Comparison of ENCODE assay signal across 27 cellular contexts in genomic region chr13:64662887-64663593, GRCh38.
"Had no signal": no experiment of that assay in that cellular context is flagged by ENCODE, and none has a peak within 500 bp of the region (broad histone marks: within the 10 kb centered on the region; RNA-seq: fewer than 3 reads in every experiment).

No MANE protein-coding gene starts in this region.

- H3K4me1 ChIP-seq: left lung, pancreas, prostate gland, suprapubic skin, tibial artery, uterus had no signal

- H3K4me1 Mint-ChIP-seq: immature natural killer cell; naive thymus-derived CD4-positive, alpha-beta T cell; nephron; neural crest cell had no signal

- H3K4me3 ChIP-seq: left lung, lung, mucosa of descending colon, pancreas, prostate gland, skin epidermis, suprapubic skin, thoracic aorta, tibial artery, uterus had no signal

- H3K9me3 ChIP-seq: pancreas, prostate gland, suprapubic skin, thoracic aorta, uterus had no signal

- H3K36me3 Mint-ChIP-seq: immature natural killer cell; naive thymus-derived CD4-positive, alpha-beta T cell had no signal

- H3K27me3 ChIP-seq: left lung, pancreas, suprapubic skin, tibial artery, uterus had no signal

- H3K4me3 Mint-ChIP-seq: immature natural killer cell; naive thymus-derived CD4-positive, alpha-beta T cell; nephron; neural crest cell; stimulated activated naive CD8-positive, alpha-beta T cell treated with anti-CD3 and anti-CD28 coated beads, Interleukin-15, Interleukin-2, amounts not matched to agents 100 ng/mL and 50 ng/mL, for 24 hours had no signal

- ATAC-seq: left colon; left lung; mucosa of descending colon; naive thymus-derived CD4-positive, alpha-beta T cell; pancreas; right cardiac atrium; sciatic nerve had no signal

- H3K9me3 Mint-ChIP-seq: nephron, neural crest cell had no signal

- H3K27ac Mint-ChIP-seq: immature natural killer cell; naive thymus-derived CD4-positive, alpha-beta T cell; nephron; stimulated activated naive CD8-positive, alpha-beta T cell treated with anti-CD3 and anti-CD28 coated beads, Interleukin-15, Interleukin-2, amounts not matched to agents 100 ng/mL and 50 ng/mL, for 24 hours had no signal

- H3K27ac ChIP-seq: left lung, pancreas, prostate gland, skin epidermis, suprapubic skin, thoracic aorta, tibial artery, uterus had no signal

- DNase-seq: hypothalamus; immature natural killer cell; left colon; midbrain; mucosa of descending colon; naive thymus-derived CD4-positive, alpha-beta T cell; retina; right cardiac atrium; stimulated activated CD4-positive, alpha-beta T cell treated with anti-CD3 and anti-CD28 coated beads, Interleukin-12 subunit alpha, Interleukin-12 subunit beta, amount 100 ng/mL, for 4 hours; stimulated activated CD4-positive, alpha-beta T cell treated with anti-CD3 and anti-CD28 coated beads, Interleukin-15, amount 100 ng/mL, for 24 hours; stimulated activated CD4-positive, alpha-beta T cell treated with anti-CD3 and anti-CD28 coated beads, Interleukin-2, amount 100 ng/mL, for 24 hours; stimulated activated CD4-positive, alpha-beta T cell treated with anti-CD3 and anti-CD28 coated beads, Interleukin-4, amount 100 ng/mL, for 1 hour; stimulated activated naive CD4-positive, alpha-beta T cell; tibial artery; trophoblast cell; uterus had no signal

- H3K36me3 ChIP-seq: left lung, pancreas, prostate gland, suprapubic skin, thoracic aorta, tibial artery, uterus had no signal
